Comparison of ENCODE assay signal across 16 cellular contexts in the genomic region with DNA sequence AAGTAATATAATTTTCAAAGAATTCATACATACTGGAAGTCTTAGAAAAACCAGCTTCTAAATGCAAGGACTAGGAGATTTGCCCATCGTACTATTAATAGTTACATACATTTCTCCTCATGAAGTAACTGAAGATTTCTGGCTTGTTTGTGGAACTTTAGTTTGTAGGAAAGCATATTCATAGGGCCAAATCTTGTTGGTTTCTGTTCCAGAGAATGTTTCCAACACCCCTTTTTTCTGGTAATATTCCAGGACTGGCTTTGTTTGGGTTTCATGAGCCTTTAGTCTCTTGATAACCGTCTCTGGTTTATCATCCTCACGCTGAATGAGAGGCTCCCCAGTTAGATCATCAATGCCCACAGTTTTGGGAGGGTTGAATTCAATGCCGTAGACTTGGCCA.
A peak's percentile ranks its signal among the peaks of the same experiment; 100 is the strongest.
DNase-seq lines count a peak whose midpoint lies in the region; ATAC-seq and TF ChIP-seq lines count a peak whose summit lies in the region.
"Had no signal": no experiment of that assay in that cellular context is flagged by ENCODE, and none has a peak within 500 bp of the region (broad histone marks: within the 10 kb centered on the region; RNA-seq: fewer than 3 reads in every experiment).

No MANE protein-coding gene starts in this region.

- WGBS in mesendoderm (ENCODE audit: extremely low coverage, insufficient coverage, low lambda C conversion rate): no CpG with 5 or more reads among the region's 4 CpGs
- 88 to 93% methylated on average over 4 of the region's 4 CpGs for WGBS in sigmoid colon, 2 donors
- 79 to 92% (median 83%) methylated on average over 4 of the region's 4 CpGs for WGBS in adrenal gland, 4 donors

- peak; percentile 29 for DNase-seq in activated CD8-positive, alpha-beta memory T cell treated with anti-CD3 and anti-CD28 coated beads, Interleukin-2, amount 10 ng/mL, durations not matched to agents 7 days and 5 days
- DNase-seq in activated CD8-positive, alpha-beta memory T cell treated with anti-CD3 and anti-CD28 coated beads, Interleukin-2, amount 50 U/mL, for 48 hours: no peak
- DNase-seq in fibroblast of peridontal ligament (ENCODE audit: extremely low read depth): peak; percentile 37
- no peak for DNase-seq in mesendoderm
- DNase-seq in sigmoid colon: no peak
- no peak for DNase-seq in adrenal gland
- DNase-seq: AML-193; Caco-2; CD8-positive, alpha-beta memory T cell; DND-41; GDM1; H7 had no signal

- H4K8ac ChIP-seq in mesendoderm (ENCODE audit: low read depth, low read length): no peak overlapping the region

- no peak overlapping the region for H3K4me3 ChIP-seq in mesendoderm (ENCODE audit: low read length)
- H3K4me3 ChIP-seq in sigmoid colon: no peak overlapping the region
- no peak overlapping the region for H3K4me3 ChIP-seq in adrenal gland
- H3K4me3 ChIP-seq: BLaER1 had no signal

- H2BK15ac ChIP-seq in mesendoderm (replicated peaks; ENCODE audit: low read depth): no peak overlapping the region

- no peak overlapping the region for H2BK5ac ChIP-seq in mesendoderm (ENCODE audit: low read length)

- H3K18ac ChIP-seq in mesendoderm (ENCODE audit: low read length): peak overlapping the region; percentile 51

- no peak overlapping the region for H3K4me3 Mint-ChIP-seq in activated CD8-positive, alpha-beta memory T cell treated with anti-CD3 and anti-CD28 coated beads, Interleukin-2, amount 10 ng/mL, durations not matched to agents 7 days and 5 days
- H3K4me3 Mint-ChIP-seq: CD8-positive, alpha-beta memory T cell; IgD-negative memory B cell had no signal

- CTCF ChIA-PET in activated CD8-positive, alpha-beta memory T cell treated with anti-CD3 and anti-CD28 coated beads, Interleukin-2, amount 10 ng/mL, durations not matched to agents 7 days and 5 days (lab: Charles Lee): no interaction called here

- H3K23ac ChIP-seq in mesendoderm (ENCODE audit: low read length): no peak overlapping the region

- H3K9me3 ChIP-seq in sigmoid colon (no peaks in the 10 kb centered on the region), adrenal gland (replicated peaks in 1 of 3) (no peaks in the 10 kb centered on the region)
- H3K9me3 ChIP-seq: BLaER1, Caco-2 had no signal

- intact Hi-C loops in sigmoid colon (cut with DNase I): no loop called here
- intact Hi-C loops in adrenal gland (cut with DNase I): no loop called here

- no peaks in the 10 kb centered on the region for H3K9me3 Mint-ChIP-seq in activated CD8-positive, alpha-beta memory T cell treated with anti-CD3 and anti-CD28 coated beads, Interleukin-2, amount 10 ng/mL, durations not matched to agents 7 days and 5 days (ENCODE audit: low read depth)
- H3K9me3 Mint-ChIP-seq: CD8-positive, alpha-beta memory T cell; IgD-negative memory B cell had no signal

- H3K79me2 ChIP-seq in mesendoderm (ENCODE audit: control insufficient read depth, insufficient read depth, low read length): no peaks in the 10 kb centered on the region

- H3K79me1 ChIP-seq in mesendoderm (ENCODE audit: low read length): no peaks in the 10 kb centered on the region

- H3K27ac ChIP-seq in mesendoderm (ENCODE audit: low read depth, low read length) (no peak overlapping the region), sigmoid colon (no peak overlapping the region), adrenal gland (no peak overlapping the region)
- H3K27ac ChIP-seq: 22Rv1, BLaER1 had no signal

- no peak overlapping the region for H3K56ac ChIP-seq in mesendoderm (ENCODE audit: low read length)

- no peak overlapping the region for H3K27ac Mint-ChIP-seq in activated CD8-positive, alpha-beta memory T cell treated with anti-CD3 and anti-CD28 coated beads, Interleukin-2, amount 10 ng/mL, durations not matched to agents 7 days and 5 days
- H3K27ac Mint-ChIP-seq: CD8-positive, alpha-beta memory T cell; IgD-negative memory B cell had no signal

- no peak for TF ChIP-seq POLR2A in sigmoid colon (IDR thresholded peaks at IDR 0.05)
- no peak for TF ChIP-seq POLR2A in adrenal gland (IDR thresholded peaks at IDR 0.05)

- H3K4me1 ChIP-seq in mesendoderm (ENCODE audit: control insufficient read depth, low read depth, low read length) (no peaks in the 10 kb centered on the region), sigmoid colon (no peaks in the 10 kb centered on the region), adrenal gland (replicated peaks in 1 of 2) (no peaks in the 10 kb centered on the region)

- no peak overlapping the region for H2BK120ac ChIP-seq in mesendoderm (ENCODE audit: low read depth, low read length)

- no peak overlapping the region for H3K4ac ChIP-seq in mesendoderm (ENCODE audit: low read depth, low read length)

- H4K5ac ChIP-seq in mesendoderm (ENCODE audit: low read length): no peak overlapping the region

- no peaks in the 10 kb centered on the region for H3K27me3 ChIP-seq in mesendoderm (ENCODE audit: insufficient read depth, low read length, poor library complexity)
- H3K27me3 ChIP-seq in sigmoid colon: no peaks in the 10 kb centered on the region
- no peaks in the 10 kb centered on the region for H3K27me3 ChIP-seq in adrenal gland
- H3K27me3 ChIP-seq: BLaER1 had no signal

- H3K36me3 ChIP-seq in mesendoderm (ENCODE audit: control insufficient read depth, insufficient read depth, low read length): no peaks in the 10 kb centered on the region
- H3K36me3 ChIP-seq in sigmoid colon: no peaks in the 10 kb centered on the region
- H3K36me3 ChIP-seq in adrenal gland (replicated peaks in 1 of 2): no peaks in the 10 kb centered on the region
- H3K36me3 ChIP-seq: BLaER1 had no signal

- TF ChIP-seq EP300 in sigmoid colon (IDR thresholded peaks at IDR 0.05): no peak

- H3K4me2 ChIP-seq in mesendoderm (ENCODE audit: low read length): no peak overlapping the region
- H3K4me2 ChIP-seq: BLaER1 had no signal

- H2AK5ac ChIP-seq in mesendoderm (ENCODE audit: low read length): no peak overlapping the region

- ATAC-seq in activated CD8-positive, alpha-beta memory T cell treated with anti-CD3 and anti-CD28 coated beads, Interleukin-2, amount 10 ng/mL, durations not matched to agents 7 days and 5 days: no peak
- no peak for ATAC-seq in GM21619 (IDR thresholded peaks at IDR 0.05; ENCODE audit: unreplicated experiment)

- no peaks in the 10 kb centered on the region for H3K4me1 Mint-ChIP-seq in activated CD8-positive, alpha-beta memory T cell treated with anti-CD3 and anti-CD28 coated beads, Interleukin-2, amount 10 ng/mL, durations not matched to agents 7 days and 5 days
- H3K4me1 Mint-ChIP-seq: CD8-positive, alpha-beta memory T cell; IgD-negative memory B cell had no signal

- H3K27me3 Mint-ChIP-seq in activated CD8-positive, alpha-beta memory T cell treated with anti-CD3 and anti-CD28 coated beads, Interleukin-2, amount 10 ng/mL, durations not matched to agents 7 days and 5 days: no peaks in the 10 kb centered on the region
- H3K27me3 Mint-ChIP-seq: CD8-positive, alpha-beta memory T cell; IgD-negative memory B cell had no signal

- TF ChIP-seq CTCF in sigmoid colon (IDR thresholded peaks at IDR 0.05) (no peak), adrenal gland (IDR thresholded peaks at IDR 0.05) (no peak)

- H3K36me3 Mint-ChIP-seq in activated CD8-positive, alpha-beta memory T cell treated with anti-CD3 and anti-CD28 coated beads, Interleukin-2, amount 10 ng/mL, durations not matched to agents 7 days and 5 days: no peaks in the 10 kb centered on the region
- H3K36me3 Mint-ChIP-seq: CD8-positive, alpha-beta memory T cell; IgD-negative memory B cell had no signal

- H3K9ac ChIP-seq in mesendoderm (ENCODE audit: low read length): no peak overlapping the region
- H3K9ac ChIP-seq: BLaER1 had no signal

Comparison
In these comparisons a context has a peak if more than half of its experiments do, and no peak if none do; other contexts are left out.
1. DNase-seq: peak in activated CD8-positive, alpha-beta memory T cell treated with anti-CD3 and anti-CD28 coated beads, Interleukin-2, amount 10 ng/mL, durations not matched to agents 7 days and 5 days (single experiment) and fibroblast of peridontal ligament (single experiment); none in activated CD8-positive, alpha-beta memory T cell treated with anti-CD3 and anti-CD28 coated beads, Interleukin-2, amount 50 U/mL, for 48 hours (single experiment), mesendoderm (single experiment), sigmoid colon (single experiment) and adrenal gland (0 of 7).